ENCODE assay signal across 9 cellular contexts in genomic region chr2:25375989-25376545, GRCh38. TPM values are rescaled to one million over a fixed set of nuclear protein-coding genes. Genes with fewer than 3 reads are reported as not detected.
DNase-seq lines count a peak whose midpoint lies in the region; ATAC-seq and TF ChIP-seq lines count a peak whose summit lies in the region.
"Had no signal": no experiment of that assay in that cellular context is flagged by ENCODE, and none has a peak within 500 bp of the region (broad histone marks: within the 10 kb centered on the region; RNA-seq: fewer than 3 reads in every experiment).

No MANE protein-coding gene starts in this region.

- ATAC-seq in CD8-positive, alpha-beta T cell: no peak
- ATAC-seq in HG03175 (IDR thresholded peaks at IDR 0.05; ENCODE audit: unreplicated experiment) (no peak), GM18873 (IDR thresholded peaks at IDR 0.05; ENCODE audit: low FRiP score, unreplicated experiment) (no peak)

- peak in 1 of 7 experiments; percentile 48 for DNase-seq in CD8-positive, alpha-beta T cell
- DNase-seq in coronary artery (ENCODE audit: low spot score) (no peak), osteoblast (ENCODE audit: insufficient read length, low spot score, missing footprints) (peak; percentile 38), dedifferentiated amniotic fluid mesenchymal stem cell (ENCODE audit: extremely low spot score) (no peak), amygdala (lab: John Stamatoyannopoulos, UW) (no peak)

- CTCF ChIA-PET in CD8-positive, alpha-beta T cell (lab: Charles Lee): interaction anchor here (0.7 to 9.1 kb wide), 23 partner anchors 11 to 289 kb away, joined by 3 to 137 read pairs (median 5); no protein-coding TSS in a partner anchor

- no peak overlapping the region for H3K27ac ChIP-seq in CD8-positive, alpha-beta T cell (ENCODE audit: low read depth, low read length)
- H3K27ac ChIP-seq in KMS-11: no peak overlapping the region
- no peak overlapping the region for H3K27ac ChIP-seq in coronary artery
- H3K27ac ChIP-seq in osteoblast (ENCODE audit: low read depth, low read length): no peak overlapping the region
- H3K27ac ChIP-seq: thyroid gland had no signal

- H2AFZ ChIP-seq in KMS-11 (ENCODE audit: low read depth) (peak overlapping the region; percentile 89), osteoblast (ENCODE audit: low read length) (peak overlapping the region; percentile 69)

- H3K4me3 ChIP-seq in CD8-positive, alpha-beta T cell (ENCODE audit: low read depth, low read length): no peak overlapping the region
- H3K4me3 ChIP-seq in KMS-11 (IDR thresholded peaks at IDR 0.05; ENCODE audit: insufficient read depth, low read depth, low read length) (no peak overlapping the region), coronary artery (peak overlapping the region; percentile 56), osteoblast (ENCODE audit: insufficient read depth, low read length) (peak overlapping the region; percentile 64)
- H3K4me3 ChIP-seq: thyroid gland had no signal

- H3K36me3 ChIP-seq in CD8-positive, alpha-beta T cell (ENCODE audit: insufficient read depth, low read length): no peaks in the 10 kb centered on the region
- no peaks in the 10 kb centered on the region for H3K36me3 ChIP-seq in KMS-11 (ENCODE audit: insufficient read depth)
- no peaks in the 10 kb centered on the region for H3K36me3 ChIP-seq in osteoblast (ENCODE audit: insufficient read depth, low read length)
- H3K36me3 ChIP-seq: thyroid gland had no signal

- peak overlapping the region; percentile 88 for H3K27ac Mint-ChIP-seq in CD8-positive, alpha-beta T cell

- intact Hi-C loops in CD8-positive, alpha-beta T cell (cut with DNase I, micrococcal nuclease): loop anchor here (1.0 to 5.0 kb wide), 8 partner anchors 14 to 405 kb away; partner anchors contain the start of gene DNAJC27 (in 1 of the 2)

- H3K36me3 Mint-ChIP-seq in CD8-positive, alpha-beta T cell: peaks cover 3% of the 10 kb centered on the region

- H3K4me3 Mint-ChIP-seq in CD8-positive, alpha-beta T cell: peak overlapping the region; percentile 45

- H3K9ac ChIP-seq in KMS-11: no peak overlapping the region

- no peaks in the 10 kb centered on the region for H3K27me3 ChIP-seq in CD8-positive, alpha-beta T cell (ENCODE audit: insufficient read depth, low read length)
- H3K27me3 ChIP-seq in KMS-11 (ENCODE audit: insufficient read depth, low read depth) (no peaks in the 10 kb centered on the region), osteoblast (ENCODE audit: insufficient read depth, low read length) (no peaks in the 10 kb centered on the region)
- H3K27me3 ChIP-seq: thyroid gland had no signal

- no peaks in the 10 kb centered on the region for H3K9me3 ChIP-seq in CD8-positive, alpha-beta T cell (ENCODE audit: low read length)
- H3K9me3 ChIP-seq in osteoblast (ENCODE audit: low read depth, low read length): no peaks in the 10 kb centered on the region
- H3K9me3 ChIP-seq: thyroid gland had no signal

- no peaks in the 10 kb centered on the region for H3K79me2 ChIP-seq in KMS-11 (ENCODE audit: insufficient read depth, low read depth)
- no peaks in the 10 kb centered on the region for H3K79me2 ChIP-seq in osteoblast (ENCODE audit: insufficient read depth, low read length)

- peak overlapping the region; percentile 49 for H3K4me2 ChIP-seq in KMS-11
- peak overlapping the region; percentile 91 for H3K4me2 ChIP-seq in osteoblast (ENCODE audit: insufficient read depth, low read length)

- H3K4me1 Mint-ChIP-seq in CD8-positive, alpha-beta T cell (ENCODE audit: low read depth): peaks cover 35% of the 10 kb centered on the region

- H3K4me1 ChIP-seq in CD8-positive, alpha-beta T cell (ENCODE audit: insufficient read depth, low read length): peaks cover 33% of the 10 kb centered on the region
- H3K4me1 ChIP-seq in KMS-11 (ENCODE audit: low read depth, poor library complexity, severe bottlenecking): peaks cover 16% of the 10 kb centered on the region
- H3K4me1 ChIP-seq in osteoblast (ENCODE audit: insufficient read depth, low read length): peaks cover 12% of the 10 kb centered on the region

- POLR2A ChIA-PET in CD8-positive, alpha-beta T cell (lab: Charles Lee): interaction anchor here (1.0 to 3.3 kb wide), 7 partner anchors 10 to 100 kb away, joined by 3 to 37 read pairs (median 4); partner anchors contain the start of gene DNMT3A

- H3K9me3 Mint-ChIP-seq in CD8-positive, alpha-beta T cell: no peaks in the 10 kb centered on the region

- H3K27me3 Mint-ChIP-seq in CD8-positive, alpha-beta T cell (ENCODE audit: low read depth): no peaks in the 10 kb centered on the region

- H4K20me1 ChIP-seq in KMS-11 (ENCODE audit: insufficient read depth) (no peaks in the 10 kb centered on the region), osteoblast (ENCODE audit: insufficient read depth, low read length) (no peaks in the 10 kb centered on the region)

- no peak for TF ChIP-seq CTCF in CD8-positive, alpha-beta T cell (IDR thresholded peaks at IDR 0.05)
- TF ChIP-seq CTCF in KMS-11 (conservative IDR thresholded peaks at IDR 0.05; ENCODE audit: low read depth, low read length) (no peak), coronary artery (IDR thresholded peaks at IDR 0.05) (no peak), osteoblast (IDR thresholded peaks at IDR 0.05; ENCODE audit: extremely low read depth, low read depth, low read length) (no peak)

RNA-seq across cellular contexts. Expression of gene DNMT3A, which starts 34.3 kb away (rescaled TPM):
- 10 to 100 TPM; 66.6 to 67.9 TPM for total RNA-seq in CD8-positive, alpha-beta T cell
- total RNA-seq in osteoblast: 14.7 and 18.5 TPM in 2 replicates

Comparison
In these comparisons a context has a peak if more than half of its experiments do, and no peak if none do; other contexts are left out.
1. H3K4me3 ChIP-seq: peak in coronary artery (single experiment) and osteoblast (single experiment); none in CD8-positive, alpha-beta T cell (single experiment) and KMS-11 (single experiment).